13 cellular contexts compared by ENCODE assay signal in the genomic region with DNA sequence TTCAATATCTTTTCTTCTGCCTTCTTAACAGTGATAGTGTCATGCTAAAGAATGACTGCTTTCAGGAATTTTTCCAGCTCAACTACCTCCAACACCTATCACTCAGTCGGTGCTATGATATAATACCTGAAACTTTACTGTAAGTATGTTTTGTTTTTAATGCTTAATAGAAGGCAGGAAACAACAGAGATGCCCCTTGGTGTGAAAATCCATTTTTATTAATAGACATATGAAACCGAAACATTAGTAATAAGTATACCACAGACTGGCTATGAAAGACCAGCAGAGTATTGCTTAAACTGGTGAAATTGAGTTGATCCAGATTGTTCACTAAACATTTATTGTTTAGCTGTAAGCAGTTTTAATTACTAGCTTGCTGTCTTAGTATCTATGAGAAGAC. TPM values are rescaled to one million over a fixed set of nuclear protein-coding genes. Genes with fewer than 3 reads are reported as not detected.
A peak's percentile ranks its signal among the peaks of the same experiment; 100 is the strongest.
DNase-seq lines count a peak whose midpoint lies in the region; ATAC-seq and TF ChIP-seq lines count a peak whose summit lies in the region.
"Had no signal": no experiment of that assay in that cellular context is flagged by ENCODE, and none has a peak within 500 bp of the region (broad histone marks: within the 10 kb centered on the region; RNA-seq: fewer than 3 reads in every experiment).

No MANE protein-coding gene starts in this region.

- no peaks in the 10 kb centered on the region for H3K27me3 ChIP-seq in heart left ventricle
- H3K27me3 ChIP-seq: colonic mucosa, gastrocnemius medialis had no signal

- TF ChIP-seq POLR2A in heart left ventricle (IDR thresholded peaks at IDR 0.05) = no peak

- peak; percentile 95 for ATAC-seq in GM18520 (IDR thresholded peaks at IDR 0.05; ENCODE audit: unreplicated experiment)
- peak; percentile 94 for ATAC-seq in GM21367 (IDR thresholded peaks at IDR 0.05; ENCODE audit: unreplicated experiment)
- ATAC-seq in HG03039 (IDR thresholded peaks at IDR 0.05; ENCODE audit: unreplicated experiment) = peak; percentile 95
- no peak for ATAC-seq in heart left ventricle
- ATAC-seq: gastrocnemius medialis had no signal

- H3K9me3 ChIP-seq in OCI-LY7 (ENCODE audit: low read length) = no peaks in the 10 kb centered on the region
- H3K9me3 ChIP-seq in heart left ventricle = no peaks in the 10 kb centered on the region
- H3K9me3 ChIP-seq: colonic mucosa, gastrocnemius medialis had no signal

- POLR2A ChIA-PET in OCI-LY7 (lab: Charles Lee) = no interaction called here

- no TSS peak for BruUV-seq in OCI-LY7 (replicated peaks; lab: Mats Ljungman, UMichigan)

- DNase-seq in OCI-LY7 (ENCODE audit: low spot score) = peak; percentile 5
- DNase-seq in mucosa of gallbladder (ENCODE audit: low spot score) = no peak
- no peak for DNase-seq in NCI-H1694 treated with DMSO at 0.1 percent for 48 hours (lab: John Stamatoyannopoulos, UW)
- DNase-seq in heart left ventricle = no peak
- DNase-seq in DMS114 treated with DMSO at 0.1 percent for 48 hours (lab: John Stamatoyannopoulos, UW; ENCODE audit: unreplicated experiment) = no peak
- DNase-seq: colonic mucosa, DND-41, gastrocnemius medialis, NCI-H1048, right cardiac atrium had no signal

- 75 to 84% (median 83%) methylated on average over 2 of the region's 2 CpGs for WGBS in heart left ventricle, 4 donors

- peak overlapping the region; percentile 50 for H3K4me2 ChIP-seq in OCI-LY7 (ENCODE audit: low read length)

- peaks cover 97% of the 10 kb centered on the region for H3K36me3 ChIP-seq in OCI-LY7 (ENCODE audit: insufficient read depth, low read length)
- H3K36me3 ChIP-seq in heart left ventricle = peaks cover 0 to 98% (median 78%) of the 10 kb centered on the region in 9 donors
- H3K36me3 ChIP-seq: colonic mucosa had no signal

- no peak overlapping the region for H2AFZ ChIP-seq in OCI-LY7 (ENCODE audit: low read length)

- CTCF ChIA-PET in OCI-LY7 (lab: Charles Lee; ENCODE audit: unreplicated experiment) = no interaction called here

- H4K20me1 ChIP-seq in OCI-LY7 (ENCODE audit: insufficient read depth, low read length) = peaks cover 4% of the 10 kb centered on the region; the same call in 1 of the 2 replicates

- H3K79me2 ChIP-seq in OCI-LY7 (ENCODE audit: insufficient read depth, low read depth, low read length) = peaks cover 4% of the 10 kb centered on the region; the same call in 1 of the 2 replicates

- no peaks in the 10 kb centered on the region for H3K9me2 ChIP-seq in OCI-LY7 (ENCODE audit: insufficient read depth, low read length)

- H3K4me1 ChIP-seq in OCI-LY7 (ENCODE audit: insufficient read depth, low read length, poor library complexity, severe bottlenecking) = peaks cover 14% of the 10 kb centered on the region
- no peaks in the 10 kb centered on the region for H3K4me1 ChIP-seq in heart left ventricle
- H3K4me1 ChIP-seq: colonic mucosa, gastrocnemius medialis had no signal

- TF ChIP-seq CTCF in OCI-LY7 (conservative IDR thresholded peaks at IDR 0.05; ENCODE audit: low read length) (no peak), heart left ventricle (IDR thresholded peaks at IDR 0.05) (no peak)

- H3K4me3 ChIP-seq in OCI-LY7 (ENCODE audit: low read depth, low read length, poor library complexity, severe bottlenecking) (no peak overlapping the region), heart left ventricle (no peak overlapping the region)
- H3K4me3 ChIP-seq: colonic mucosa, gastrocnemius medialis had no signal

- intact Hi-C loops in OCI-LY7 (cut with micrococcal nuclease; ENCODE audit: unreplicated experiment) = loop anchor here (1.0 kb wide), 1 partner anchor 128 kb away; no protein-coding TSS in a partner anchor
- intact Hi-C loops in heart left ventricle (cut with DNase I) = loop anchor here in 9 of 10 donors (2.0 to 10.0 kb wide), 8 partner anchors 125 to 518 kb away; partner anchors contain the start of gene RANBP3L (in 3 of the 9)

- H3K27ac ChIP-seq in OCI-LY7 (ENCODE audit: low read depth, low read length, poor library complexity, severe bottlenecking) (no peak overlapping the region), heart left ventricle (no peak overlapping the region)
- H3K27ac ChIP-seq: colonic mucosa, gastrocnemius medialis had no signal

RNA-seq across cellular contexts. Expression of gene SKP2, which starts 25.2 kb away (rescaled TPM):
- 70.5 and 71.8 TPM in 2 replicates for total RNA-seq in OCI-LY7 (2014; rRNA removed; shearing (Covaris generic))
- total RNA-seq in OCI-LY7 (2022) (74.0 and 81.1 TPM in 2 replicates), mucosa of gallbladder (16.8 TPM), heart left ventricle (10 to 100 TPM in 1 of 9 donors, 1 to 10 TPM in 8; 3.4 to 12.0 (median 6.0) TPM)
- polyA plus RNA-seq in heart left ventricle = 1 to 10 TPM; 1.6 to 1.9 TPM

RNA-seq across cellular contexts. Expression of gene LMBRD2, which starts 25.5 kb away (rescaled TPM):
- 9.1 and 32.0 TPM in 2 replicates for total RNA-seq in OCI-LY7 (2014; rRNA removed; shearing (Covaris generic))
- total RNA-seq in OCI-LY7 (2022) = 18.3 and 23.2 TPM in 2 replicates
- 13.9 TPM for total RNA-seq in mucosa of gallbladder
- total RNA-seq in heart left ventricle = 10 to 100 TPM; 10.0 to 18.2 (median 13.9) TPM
- 1 to 10 TPM; 2.6 to 5.2 TPM for polyA plus RNA-seq in heart left ventricle

Comparison
In these comparisons a context has a peak if more than half of its experiments do, and no peak if none do; other contexts are left out.
1. ATAC-seq: peak in GM18520 (single experiment), GM21367 (single experiment) and HG03039 (single experiment); none in heart left ventricle (0 of 4).